17 cellular contexts compared by ENCODE assay signal in the genomic region with DNA sequence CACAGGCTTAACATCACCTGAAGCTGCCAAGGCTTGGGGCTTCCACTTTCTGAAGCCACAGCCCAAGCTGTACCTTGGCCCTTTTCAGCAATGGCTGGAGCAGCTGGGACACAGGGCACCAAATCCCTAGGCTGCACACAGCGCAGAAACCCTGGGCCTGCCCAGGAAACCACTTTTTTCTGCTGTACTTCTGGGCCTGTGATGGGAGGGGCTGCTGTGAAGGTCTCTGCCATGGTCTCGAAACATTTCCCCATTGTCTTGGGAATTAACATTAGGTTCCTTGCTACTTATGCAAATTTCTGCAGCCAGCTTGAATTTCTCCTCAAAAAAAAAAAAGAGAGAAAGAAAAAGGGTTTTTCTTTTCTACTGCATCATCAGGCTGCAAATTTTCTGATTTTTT.
DNase-seq lines count a peak whose midpoint lies in the region; ATAC-seq and TF ChIP-seq lines count a peak whose summit lies in the region.
"Had no signal": no experiment of that assay in that cellular context is flagged by ENCODE, and none has a peak within 500 bp of the region (broad histone marks: within the 10 kb centered on the region; RNA-seq: fewer than 3 reads in every experiment).

No MANE protein-coding gene starts in this region.

- no peak for TF ChIP-seq POLR2A in right lobe of liver (IDR thresholded peaks at IDR 0.05)

- DNase-seq in WTC11 (ENCODE audit: low spot score) (peak; percentile 13), iPS DF 19.7 (ENCODE audit: low read depth, low spot score) (peak; percentile 9), HAP-1 (ENCODE audit: low spot score in 2 of 2) (no peak), NCI-H1930 (lab: John Stamatoyannopoulos, UW) (no peak), right lobe of liver (no peak)
- DNase-seq: C1 segment of cervical spinal cord; CD4-positive, CD25-positive, alpha-beta regulatory T cell; CD8-positive, alpha-beta memory T cell; COR-L47; DMS 273 treated with DMSO at 0.1 percent for 48 hours; DMS53; KG1 had no signal

- no peak overlapping the region for H3K9ac ChIP-seq in BLaER1
- H3K9ac ChIP-seq in HUES48 (ENCODE audit: low read depth, low read length): no peak overlapping the region

- H3K4me3 Mint-ChIP-seq in WTC11: no peak overlapping the region
- H3K4me3 Mint-ChIP-seq: CD4-positive, CD25-positive, alpha-beta regulatory T cell; CD8-positive, alpha-beta memory T cell had no signal

- intact Hi-C loops in right lobe of liver (cut with DNase I): no loop called here

- H3K36me3 ChIP-seq in BLaER1 (no peaks in the 10 kb centered on the region), HUES48 (ENCODE audit: control insufficient read depth, insufficient read depth, low read length) (no peaks in the 10 kb centered on the region), HAP-1 (replicated peaks) (no peaks in the 10 kb centered on the region), right lobe of liver (no peaks in the 10 kb centered on the region)

- no peaks in the 10 kb centered on the region for H3K27me3 Mint-ChIP-seq in WTC11 (ENCODE audit: low read depth)
- H3K27me3 Mint-ChIP-seq: CD4-positive, CD25-positive, alpha-beta regulatory T cell; CD8-positive, alpha-beta memory T cell had no signal

- POLR2A ChIA-PET in WTC11 (lab: Charles Lee): no interaction called here

- ATAC-seq in WTC11 (peak; percentile 93), GM18858 (IDR thresholded peaks at IDR 0.05; ENCODE audit: unreplicated experiment) (no peak), right lobe of liver (no peak)
- ATAC-seq: A549 had no signal

- in situ Hi-C loops in HAP-1 (cut with MboI; ENCODE audit: low sequenced_read_pairs): no loop called here

- no peak overlapping the region for H3K27ac Mint-ChIP-seq in WTC11
- H3K27ac Mint-ChIP-seq: CD4-positive, CD25-positive, alpha-beta regulatory T cell had no signal

- H3K4me3 ChIP-seq in BLaER1: no peak overlapping the region
- 0 out of 2 replicates have a peak overlapping the region, but pooled peaks have one; percentile 4 for H3K4me3 ChIP-seq in HUES48 (ENCODE audit: low read depth, low read length)
- H3K4me3 ChIP-seq in HAP-1: no peak overlapping the region
- H3K4me3 ChIP-seq in right lobe of liver: no peak overlapping the region
- H3K4me3 ChIP-seq: A549 had no signal

- H3K4me1 Mint-ChIP-seq in WTC11: peaks cover 27% of the 10 kb centered on the region
- H3K4me1 Mint-ChIP-seq: CD4-positive, CD25-positive, alpha-beta regulatory T cell; CD8-positive, alpha-beta memory T cell had no signal

- H4K20me1 ChIP-seq in BLaER1: no peaks in the 10 kb centered on the region

- H3K9me3 ChIP-seq in BLaER1 (peaks cover 12% of the 10 kb centered on the region), HUES48 (ENCODE audit: control insufficient read depth, insufficient read depth, low read length) (no peaks in the 10 kb centered on the region), HAP-1 (no peaks in the 10 kb centered on the region), right lobe of liver (no peaks in the 10 kb centered on the region)
- H3K9me3 ChIP-seq: A549 had no signal

- WGBS in right lobe of liver (ENCODE audit: insufficient coverage, low coverage, low lambda C conversion rate, missing lambda C conversion rate): 54% methylated on average over 2 of the region's 2 CpGs

- peaks cover 15% of the 10 kb centered on the region for H3K36me3 Mint-ChIP-seq in WTC11
- H3K36me3 Mint-ChIP-seq: CD4-positive, CD25-positive, alpha-beta regulatory T cell; CD8-positive, alpha-beta memory T cell had no signal

- H3K27ac ChIP-seq in BLaER1: no peak overlapping the region
- no peak overlapping the region for H3K27ac ChIP-seq in HUES48 (ENCODE audit: low read depth, low read length)
- H3K27ac ChIP-seq in right lobe of liver: no peak overlapping the region
- H3K27ac ChIP-seq: 22Rv1, A549 had no signal

- H3K9me3 Mint-ChIP-seq in WTC11: peaks cover 24% of the 10 kb centered on the region

- peaks cover 11% of the 10 kb centered on the region for H3K4me1 ChIP-seq in BLaER1
- H3K4me1 ChIP-seq in HUES48 (ENCODE audit: control insufficient read depth, insufficient read depth, low read length): peaks cover 24% of the 10 kb centered on the region
- H3K4me1 ChIP-seq in HAP-1: no peaks in the 10 kb centered on the region
- no peaks in the 10 kb centered on the region for H3K4me1 ChIP-seq in right lobe of liver
- H3K4me1 ChIP-seq: A549 had no signal

- H3K4me2 ChIP-seq in BLaER1: peak overlapping the region; percentile 8; the same call in 1 of the 2 replicates
- H3K4me2 ChIP-seq: A549 had no signal

- CTCF ChIA-PET in WTC11 (lab: Charles Lee): no interaction called here

- TF ChIP-seq CTCF in WTC11 (IDR thresholded peaks at IDR 0.05): no peak
- no peak for TF ChIP-seq CTCF in right lobe of liver (IDR thresholded peaks at IDR 0.05)

- H3K27me3 ChIP-seq in BLaER1 (no peaks in the 10 kb centered on the region), HUES48 (ENCODE audit: control insufficient read depth, insufficient read depth, low read length) (no peaks in the 10 kb centered on the region), HAP-1 (ENCODE audit: low read depth) (no peaks in the 10 kb centered on the region), right lobe of liver (no peaks in the 10 kb centered on the region)

TF ChIP-seq in WTC11, 78 proteins besides CTCF, POLR2A, EP300 and RAD21 (continues in another document):
- TF ChIP-seq ZNF219 (CRISPR knock-in tag; IDR thresholded peaks at IDR 0.05; ENCODE audit: borderline replicate concordance) (no peak), ZNF425 (CRISPR knock-in tag; conservative IDR thresholded peaks at IDR 0.05) (no peak), TEAD4 (CRISPR knock-in tag; IDR thresholded peaks at IDR 0.05) (no peak), ZNF396 (CRISPR knock-in tag; IDR thresholded peaks at IDR 0.05; ENCODE audit: borderline replicate concordance) (no peak), PRRX2 (CRISPR knock-in tag; IDR thresholded peaks at IDR 0.05) (no peak), RORB (CRISPR knock-in tag; IDR thresholded peaks at IDR 0.05) (no peak), CDX4 (CRISPR knock-in tag; IDR thresholded peaks at IDR 0.05; ENCODE audit: borderline replicate concordance) (no peak), ELF4 (CRISPR knock-in tag; IDR thresholded peaks at IDR 0.05; ENCODE audit: low read depth) (no peak), IRF1 (CRISPR knock-in tag; IDR thresholded peaks at IDR 0.05) (no peak), USF2 (CRISPR knock-in tag; IDR thresholded peaks at IDR 0.05) (no peak)
- TF ChIP-seq, protein P1, sequence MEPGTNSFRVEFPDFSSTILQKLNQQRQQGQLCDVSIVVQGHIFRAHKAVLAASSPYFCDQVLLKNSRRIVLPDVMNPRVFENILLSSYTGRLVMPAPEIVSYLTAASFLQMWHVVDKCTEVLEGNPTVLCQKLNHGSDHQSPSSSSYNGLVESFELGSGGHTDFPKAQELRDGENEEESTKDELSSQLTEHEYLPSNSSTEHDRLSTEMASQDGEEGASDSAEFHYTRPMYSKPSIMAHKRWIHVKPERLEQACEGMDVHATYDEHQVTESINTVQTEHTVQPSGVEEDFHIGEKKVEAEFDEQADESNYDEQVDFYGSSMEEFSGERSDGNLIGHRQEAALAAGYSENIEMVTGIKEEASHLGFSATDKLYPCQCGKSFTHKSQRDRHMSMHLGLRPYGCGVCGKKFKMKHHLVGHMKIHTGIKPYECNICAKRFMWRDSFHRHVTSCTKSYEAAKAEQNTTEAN (CRISPR knock-in tag; IDR thresholded peaks at IDR 0.05): no peak

Comparison
In these comparisons a context has a peak if more than half of its experiments do, and no peak if none do; other contexts are left out.
1. DNase-seq: peak in WTC11 (single experiment) and iPS DF 19.7 (single experiment); none in HAP-1 (0 of 2), NCI-H1930 (0 of 2) and right lobe of liver (0 of 3).